ENCODE assay signal across 23 cellular contexts in genomic region chr20:14432597-14432996, GRCh38.
"Had no signal": no experiment of that assay in that cellular context is flagged by ENCODE, and none has a peak within 500 bp of the region (broad histone marks: within the 10 kb centered on the region; RNA-seq: fewer than 3 reads in every experiment).

No MANE protein-coding gene starts in this region.

- H3K4me3 ChIP-seq: MG63 had no signal

- H3K9me3 ChIP-seq: MG63, SK-N-SH had no signal

- DNase-seq: IMR-90, Karpas-422, KG1, MG63, NCI-H1092, NCI-H1105 treated with DMSO at 0.1 percent for 48 hours, NCI-H1417 treated with DMSO at 0.1 percent for 48 hours, NCI-H146, NCI-H187, NCI-H2029, NCI-H2081 treated with DMSO at 0.1 percent for 48 hours, NCI-H2171, NCI-H226, NCI-H446, NCI-H510A, NCI-H524 treated with DMSO at 0.1 percent for 48 hours, NCI-H69, NCI-H774, SHP77, SK-N-SH, SW 1271 had no signal

- H3K9me2 ChIP-seq: SK-N-SH had no signal

- H3K36me3 ChIP-seq: MG63 had no signal

- H3K27ac ChIP-seq: RWPE1 had no signal

- H3K9ac ChIP-seq: SK-N-SH had no signal

- H3K27me3 ChIP-seq: MG63 had no signal

- H3K4me2 ChIP-seq: SK-N-SH had no signal

- ATAC-seq: Panc1 had no signal
